10 cellular contexts compared by ENCODE assay signal in genomic region chr7:107973861-107974260, GRCh38. TPM values are rescaled to one million over a fixed set of nuclear protein-coding genes. Genes with fewer than 3 reads are reported as not detected.
"Had no signal": no experiment of that assay in that cellular context is flagged by ENCODE, and none has a peak within 500 bp of the region (broad histone marks: within the 10 kb centered on the region; RNA-seq: fewer than 3 reads in every experiment).

No MANE protein-coding gene starts in this region.

- H3K9ac ChIP-seq: neural progenitor cell had no signal

- H3K4me3 ChIP-seq: cardiac muscle cell, neural progenitor cell, ovary had no signal

- H3K9me3 ChIP-seq: ovary had no signal

- H3K27ac ChIP-seq: cardiac muscle cell, neural progenitor cell, ovary had no signal

- H3K36me3 ChIP-seq: cardiac muscle cell, ovary had no signal

- H3K27me3 ChIP-seq: cardiac muscle cell, neural progenitor cell, ovary had no signal

- ATAC-seq: activated CD4-positive, CD25-positive, alpha-beta regulatory T cell treated with anti-CD3 and anti-CD28 coated beads, Interleukin-2, amount 50 U/mL, for 24 hours; activated CD8-positive, alpha-beta memory T cell treated with anti-CD3 and anti-CD28 coated beads, Interleukin-2, amount 10 ng/mL, durations not matched to agents 7 days and 5 days had no signal

- H3K4me1 ChIP-seq: neural progenitor cell had no signal

- DNase-seq: activated CD8-positive, alpha-beta memory T cell treated with anti-CD3 and anti-CD28 coated beads, Interleukin-2, amount 10 ng/mL, durations not matched to agents 7 days and 5 days; activated effector memory CD4-positive, alpha-beta T cell treated with Interleukin-2 at 50 U/mL for 16 hours; activated T-cell treated with anti-CD3 and anti-CD28 coated beads, Interleukin-2, amount 50 U/mL, for 24 hours; hippocampal formation; ovary; stimulated activated CD4-positive, alpha-beta T cell treated with anti-CD3 and anti-CD28 coated beads, Interleukin-15, amount 100 ng/mL, for 24 hours; trophoblast cell had no signal

- H2AFZ ChIP-seq: neural progenitor cell had no signal

RNA-seq across cellular contexts. Expression of gene LAMB1, which starts 29.1 kb away (rescaled TPM):
- total RNA-seq: activated CD8-positive, alpha-beta memory T cell treated with anti-CD3 and anti-CD28 coated beads, Interleukin-2, amount 10 ng/mL, durations not matched to agents 7 days and 5 days had no signal
